In the genomic region with DNA sequence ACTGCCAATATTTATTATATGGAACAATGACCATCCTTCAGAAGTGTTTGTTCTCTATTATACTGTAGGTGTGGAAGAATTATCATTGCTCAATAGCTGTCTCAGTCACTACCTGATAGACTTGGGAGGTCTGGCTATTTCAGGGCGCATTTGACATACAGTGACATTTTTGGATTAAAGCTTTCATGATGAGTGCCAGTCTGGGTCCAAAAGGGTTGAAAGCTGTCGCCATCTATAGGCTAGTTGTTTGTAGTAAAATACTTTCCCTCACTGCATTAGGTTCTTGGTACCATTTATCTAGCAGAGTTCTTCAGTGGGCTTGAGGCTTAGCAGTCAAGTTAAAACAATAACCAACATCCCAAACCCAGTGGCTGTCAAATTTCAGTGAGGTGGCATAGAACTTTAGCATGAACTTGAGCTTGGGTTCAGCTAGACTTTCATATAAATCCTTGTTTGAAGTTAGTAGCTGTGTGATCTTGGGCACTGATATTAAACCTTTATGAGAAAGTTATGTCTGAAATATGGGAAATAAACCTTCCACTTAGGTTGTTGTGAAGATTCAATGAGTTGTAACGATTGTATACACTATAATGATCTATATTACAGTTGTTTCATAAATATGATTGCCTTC, we compare ENCODE assay signal across 8 cellular contexts.
DNase-seq lines count a peak whose midpoint lies in the region; ATAC-seq and TF ChIP-seq lines count a peak whose summit lies in the region.

No MANE protein-coding gene starts in this region.

- peak; percentile 62 for ATAC-seq in HG03175 (IDR thresholded peaks at IDR 0.05; ENCODE audit: unreplicated experiment)

- peak; percentile 38 for DNase-seq in GM12865 (ENCODE audit: low read depth)
- peak; percentile 67 for DNase-seq in iris pigment epithelial cell (ENCODE audit: low read depth)
- no peak for DNase-seq in NCI-H526 treated with DMSO at 0.1 percent for 48 hours (lab: John Stamatoyannopoulos, UW)
- no peak for DNase-seq in NCI-H187 (lab: John Stamatoyannopoulos, UW)
- DNase-seq in activated CD4-positive, CD25-positive, alpha-beta regulatory T cell treated with anti-CD3 and anti-CD28 coated beads, Interleukin-2, amount 50 U/mL, for 72 hours = no peak

- TF ChIP-seq CTCF in 22Rv1 (IDR thresholded peaks at IDR 0.05) = peak; percentile 79
- peak; percentile 48 for TF ChIP-seq CTCF in GM12865 (IDR thresholded peaks at IDR 0.05; ENCODE audit: insufficient read depth, low read depth, low read length, missing control alignments)
- TF ChIP-seq CTCF in WI38 (IDR thresholded peaks at IDR 0.05; ENCODE audit: low read depth, low read length) = peak; percentile 33

- no peak overlapping the region for H3K27ac ChIP-seq in 22Rv1

- H3K4me3 ChIP-seq in GM12865 (ENCODE audit: low read depth, low read length) (no peak overlapping the region), WI38 (ENCODE audit: low read depth, low read length) (no peak overlapping the region)

Comparison
In these comparisons a context has a peak if more than half of its experiments do, and no peak if none do; other contexts are left out.
1. DNase-seq: peak in GM12865 (single experiment) and iris pigment epithelial cell (single experiment); none in NCI-H526 treated with DMSO at 0.1 percent for 48 hours (single experiment), NCI-H187 (0 of 2) and activated CD4-positive, CD25-positive, alpha-beta regulatory T cell treated with anti-CD3 and anti-CD28 coated beads, Interleukin-2, amount 50 U/mL, for 72 hours (single experiment).
2. Peak in every context shown above with its lines, with median percentiles within 50 percentile points of each other: CTCF ChIP-seq.